8 cellular contexts compared by ENCODE assay signal in the genomic region with DNA sequence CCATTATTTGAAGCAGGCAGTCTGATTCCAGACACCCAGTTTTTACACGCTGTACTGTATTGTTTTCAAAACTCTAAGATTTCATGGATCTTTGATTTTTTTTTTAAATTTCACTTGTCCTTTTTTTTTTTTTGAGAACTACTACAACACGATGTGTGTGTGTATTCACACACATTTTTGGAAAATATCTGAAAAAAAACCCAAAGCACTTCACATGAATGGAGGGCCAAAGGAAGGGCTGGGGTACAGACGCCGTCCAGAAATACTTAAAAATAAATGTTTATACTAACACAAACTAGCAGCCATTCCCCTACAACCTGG. TPM values are rescaled to one million over a fixed set of nuclear protein-coding genes. Genes with fewer than 3 reads are reported as not detected.
DNase-seq lines count a peak whose midpoint lies in the region; FAIRE-seq and TF ChIP-seq lines count a peak whose summit lies in the region.

No MANE protein-coding gene starts in this region.

- H3K36me3 Mint-ChIP-seq in CD14-positive monocyte = peaks cover 15 to 23% of the 10 kb centered on the region in 2 donors
- peaks cover 20% of the 10 kb centered on the region for H3K36me3 Mint-ChIP-seq in dendritic cell treated with granulocyte-macrophage colony-stimulating factor and Interleukin-4, amounts not matched to agents 40 ng/mL and 50 ng/mL, for 4 days (ENCODE audit: low read depth)
- H3K36me3 Mint-ChIP-seq in nephron progenitor cell (ENCODE audit: low read depth) = peaks cover 42% of the 10 kb centered on the region

- H3K9me3 Mint-ChIP-seq in CD14-positive monocyte (peaks cover 0 to 3% (median 0%) of the 10 kb centered on the region in 7 donors), nephron progenitor cell (no peaks in the 10 kb centered on the region)
- H3K9me3 Mint-ChIP-seq in dendritic cell treated with granulocyte-macrophage colony-stimulating factor and Interleukin-4, amounts not matched to agents 40 ng/mL and 50 ng/mL, for 4 days = no peaks in the 10 kb centered on the region

- peaks cover 15% of the 10 kb centered on the region for H3K4me1 Mint-ChIP-seq in CD14-positive monocyte
- peaks cover 6% of the 10 kb centered on the region for H3K4me1 Mint-ChIP-seq in dendritic cell treated with granulocyte-macrophage colony-stimulating factor and Interleukin-4, amounts not matched to agents 40 ng/mL and 50 ng/mL, for 4 days (ENCODE audit: low read depth)
- peaks cover 42% of the 10 kb centered on the region for H3K4me1 Mint-ChIP-seq in nephron progenitor cell

- intact Hi-C loops in CD14-positive monocyte (cut with micrococcal nuclease) = no loop called here
- intact Hi-C loops in dendritic cell treated with granulocyte-macrophage colony-stimulating factor and Interleukin-4, amounts not matched to agents 40 ng/mL and 50 ng/mL, for 4 days (cut with micrococcal nuclease) = loop anchor here (2.0 to 10.0 kb wide), 2 partner anchors 104 to 214 kb away; partner anchors contain the start of genes CFAP210, PHOSPHO2 and PPIG

- H3K27me3 Mint-ChIP-seq in CD14-positive monocyte (ENCODE audit: low read depth in 3 of 3) = peaks cover 1 to 3% (median 2%) of the 10 kb centered on the region in 3 donors
- H3K27me3 Mint-ChIP-seq in dendritic cell treated with granulocyte-macrophage colony-stimulating factor and Interleukin-4, amounts not matched to agents 40 ng/mL and 50 ng/mL, for 4 days = peaks cover 8% of the 10 kb centered on the region
- H3K27me3 Mint-ChIP-seq in nephron progenitor cell (ENCODE audit: low read depth, poor library complexity) = peaks cover 3% of the 10 kb centered on the region

- DNase-seq in CD14-positive monocyte (ENCODE audit: low spot score) (no peak), nephron progenitor cell (no peak), D721Med (ENCODE audit: insufficient read length, low spot score) (no peak), NCI-H510A (lab: John Stamatoyannopoulos, UW) (no peak), NCI-H2196 (lab: John Stamatoyannopoulos, UW; ENCODE audit: unreplicated experiment) (no peak), midbrain (lab: John Stamatoyannopoulos, UW) (no peak)
- DNase-seq in Jurkat, Clone E6-1 (ENCODE audit: low read depth, low spot score) = no peak

- H3K27ac Mint-ChIP-seq in CD14-positive monocyte (peak overlapping the region; percentile 64 to 89 (median 85)), nephron progenitor cell (peak overlapping the region; percentile 85)
- peak overlapping the region; percentile 77 for H3K27ac Mint-ChIP-seq in dendritic cell treated with granulocyte-macrophage colony-stimulating factor and Interleukin-4, amounts not matched to agents 40 ng/mL and 50 ng/mL, for 4 days

- H3K4me3 Mint-ChIP-seq in CD14-positive monocyte = peak overlapping the region; percentile 85 to 91
- peak overlapping the region; percentile 80 for H3K4me3 Mint-ChIP-seq in dendritic cell treated with granulocyte-macrophage colony-stimulating factor and Interleukin-4, amounts not matched to agents 40 ng/mL and 50 ng/mL, for 4 days
- peak overlapping the region; percentile 91 for H3K4me3 Mint-ChIP-seq in nephron progenitor cell

- TF ChIP-seq CTCF in CD14-positive monocyte (IDR thresholded peaks at IDR 0.05) = no peak
- no peak for TF ChIP-seq CTCF in nephron progenitor cell (IDR thresholded peaks at IDR 0.05)
- TF ChIP-seq CTCF in D721Med (IDR thresholded peaks at IDR 0.05; ENCODE audit: insufficient read depth, missing control alignments) = no peak

- H3K4me3 ChIP-seq in Jurkat, Clone E6-1 (ENCODE audit: low read length) = peak overlapping the region; percentile 75

- FAIRE-seq in D721Med (lab: Jason Lieb, UNC) = no peak

RNA-seq across cellular contexts. Expression of gene SSB, which starts 0.3 kb away (rescaled TPM):
- 10 to 100 TPM; 60.2 to 88.7 TPM for polyA plus RNA-seq in CD14-positive monocyte
- polyA plus RNA-seq in Jurkat, Clone E6-1 (2012; ENCODE audit: insufficient read depth, insufficient read length) = 168 TPM

RNA-seq across cellular contexts. Expression of gene METTL5, which starts 26.3 kb away (rescaled TPM):
- 10 to 100 TPM; 51.0 to 60.8 TPM for polyA plus RNA-seq in CD14-positive monocyte
- polyA plus RNA-seq in Jurkat, Clone E6-1 (2012; ENCODE audit: insufficient read depth, insufficient read length) = 201 TPM

RNA-seq across cellular contexts. Expression of gene UBR3, which starts 28.9 kb away (rescaled TPM):
- polyA plus RNA-seq in CD14-positive monocyte = 1 to 10 TPM; 4.3 to 4.7 TPM
- 7.3 TPM for polyA plus RNA-seq in Jurkat, Clone E6-1 (2012; ENCODE audit: insufficient read depth, insufficient read length)
